1 cellular context compared by ENCODE assay signal in the genomic region with DNA sequence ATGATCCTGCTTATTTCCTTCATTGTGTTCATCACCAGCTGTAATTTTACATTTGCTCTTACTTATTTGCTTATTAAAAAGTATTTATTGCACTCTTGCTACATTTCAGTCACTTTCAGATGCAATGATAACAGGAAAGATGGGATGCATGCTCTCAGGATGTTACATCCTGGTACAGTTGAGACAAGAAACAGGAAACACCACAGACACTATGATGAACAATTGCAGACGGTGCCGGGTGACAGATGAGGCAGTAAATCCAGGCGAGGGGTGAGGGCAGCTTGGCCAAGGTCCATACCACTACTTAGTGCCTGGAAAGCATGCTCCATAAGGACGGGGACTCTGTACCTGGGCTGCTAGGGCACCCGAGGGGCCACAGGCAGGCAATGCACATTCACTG.
TF ChIP-seq lines count a peak whose summit lies in the region.

No MANE protein-coding gene starts in this region.

TF ChIP-seq in A549, 52 proteins besides CTCF, POLR2A, EP300 and RAD21 (continued from another document):
- TF ChIP-seq, protein P1, sequence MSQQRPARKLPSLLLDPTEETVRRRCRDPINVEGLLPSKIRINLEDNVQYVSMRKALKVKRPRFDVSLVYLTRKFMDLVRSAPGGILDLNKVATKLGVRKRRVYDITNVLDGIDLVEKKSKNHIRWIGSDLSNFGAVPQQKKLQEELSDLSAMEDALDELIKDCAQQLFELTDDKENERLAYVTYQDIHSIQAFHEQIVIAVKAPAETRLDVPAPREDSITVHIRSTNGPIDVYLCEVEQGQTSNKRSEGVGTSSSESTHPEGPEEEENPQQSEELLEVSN (IDR thresholded peaks at IDR 0.05; ENCODE audit: borderline replicate concordance, low read depth) = no peak
- no peak for TF ChIP-seq ZSCAN20 (CRISPR knock-in tag; IDR thresholded peaks at IDR 0.05)
- no peak for TF ChIP-seq EHF (CRISPR knock-in tag; IDR thresholded peaks at IDR 0.05)
- TF ChIP-seq SREBF2 (IDR thresholded peaks at IDR 0.05) = no peak
- no peak for TF ChIP-seq NPAS2 (CRISPR knock-in tag; IDR thresholded peaks at IDR 0.05; ENCODE audit: borderline replicate concordance)
- TF ChIP-seq CBX8 (IDR thresholded peaks at IDR 0.05) = no peak
- no peak for TF ChIP-seq RARB (CRISPR knock-in tag; IDR thresholded peaks at IDR 0.05)
